ENCODE assay signal across 17 cellular contexts in genomic region chr5:39175273-39175955, GRCh38. TPM values are rescaled to one million over a fixed set of nuclear protein-coding genes. Genes with fewer than 3 reads are reported as not detected.
DNase-seq lines count a peak whose midpoint lies in the region; ATAC-seq, FAIRE-seq and TF ChIP-seq lines count a peak whose summit lies in the region.
"Had no signal": no experiment of that assay in that cellular context is flagged by ENCODE, and none has a peak within 500 bp of the region (broad histone marks: within the 10 kb centered on the region; RNA-seq: fewer than 3 reads in every experiment).

No MANE protein-coding gene starts in this region.

- H3K14ac ChIP-seq in H1 (ENCODE audit: insufficient read length) = no peak overlapping the region

- H3K27ac ChIP-seq in H1 (ENCODE audit: low read depth, low read length) (no peak overlapping the region), skin epidermis (peak overlapping the region in 11 of 21 experiments; percentile 0 to 87 (median 60))

- no peak for TF ChIP-seq EP300 in H1 (IDR thresholded peaks at IDR 0.05; ENCODE audit: borderline replicate concordance in 1 of 2, low read depth in 2 of 2, low read length in 2 of 2)

- POLR2A ChIA-PET in activated B cell treated with CpG ODN at 0.5 μM for 24 hours (lab: Charles Lee) = interaction anchor here (0.6 kb wide), 3 partner anchors 24 to 204 kb away, joined by 3 to 7 read pairs (median 3); no protein-coding TSS in a partner anchor
- POLR2A ChIA-PET in H1 (lab: Charles Lee; ENCODE audit: partially characterized antibody) = no interaction called here

- H2BK12ac ChIP-seq in H1 (ENCODE audit: low read depth, low read length) = no peak overlapping the region

- CTCF ChIA-PET in activated B cell treated with CpG ODN at 0.5 μM for 24 hours (lab: Charles Lee) = interaction anchor here (1.0 kb wide), 1 partner anchor 94 kb away, joined by 3 read pairs; no protein-coding TSS in a partner anchor
- CTCF ChIA-PET in H1 (lab: Charles Lee; ENCODE audit: partially characterized antibody) = interaction anchor here (0.6 to 1.6 kb wide), 4 partner anchors 10 to 59 kb away, joined by 3 to 4 read pairs (median 4); no protein-coding TSS in a partner anchor

- no peak for FAIRE-seq in H1 (lab: Jason Lieb, UNC)
- FAIRE-seq: A204.1, colon had no signal

- no peak overlapping the region for H2BK20ac ChIP-seq in H1 (ENCODE audit: low read length)

- intact Hi-C loops in activated B cell treated with CpG ODN at 0.5 μM for 24 hours (cut with micrococcal nuclease) = no loop called here

- no peaks in the 10 kb centered on the region for H4K20me1 ChIP-seq in H1 (replicated peaks in 1 of 2; ENCODE audit: control insufficient read depth in 1 of 2, insufficient read depth in 2 of 2, low read length in 2 of 2)

- H3K4me2 ChIP-seq in H1 (ENCODE audit: insufficient read depth in 1 of 2, low read depth in 2 of 2, low read length in 2 of 2) = no peak overlapping the region

- TF ChIP-seq CTCF in activated B cell treated with CpG ODN at 0.5 μM for 24 hours (IDR thresholded peaks at IDR 0.05) (no peak), H1 (IDR thresholded peaks at IDR 0.05; ENCODE audit: control extremely low read depth in 1 of 3, insufficient read depth in 1 of 3, low read depth in 1 of 3, low read length in 3 of 3) (no peak), GM13976 (IDR thresholded peaks at IDR 0.05; ENCODE audit: borderline replicate concordance, control extremely low read depth, extremely low read depth, insufficient read depth, missing control alignments) (no peak)

- no peak overlapping the region for H2AK5ac ChIP-seq in H1 (ENCODE audit: low read depth, low read length)

- no peak overlapping the region for H3K4me3 Mint-ChIP-seq in activated B cell treated with CpG ODN at 0.5 μM for 24 hours

- peak overlapping the region; percentile 81 for H2AFZ ChIP-seq in H1 (ENCODE audit: low read length)

- peak; percentile 68 for ATAC-seq in activated B cell treated with CpG ODN at 0.5 μM for 24 hours (ENCODE audit: low read depth)
- no peak for ATAC-seq in GM18505 (IDR thresholded peaks at IDR 0.05; ENCODE audit: unreplicated experiment)
- no peak for ATAC-seq in HG03521 (IDR thresholded peaks at IDR 0.05; ENCODE audit: unreplicated experiment)

- TF ChIP-seq RAD21 in H1 (IDR thresholded peaks at IDR 0.05 in 1 of 2, conservative IDR thresholded peaks at IDR 0.05 in 1 of 2; ENCODE audit: low read depth in 2 of 2, low read length in 2 of 2) = no peak

- H3K4me3 ChIP-seq in H1 (ENCODE audit: extremely low read depth in 1 of 4, insufficient read depth in 2 of 4, low read depth in 3 of 4, low read length in 4 of 4) (no peak overlapping the region), skin epidermis (no peak overlapping the region)

- in situ Hi-C loops in GM13976 (cut with MboI; ENCODE audit: low sequenced_read_pairs, unreplicated experiment) = no loop called here

- no peaks in the 10 kb centered on the region; a peak in 1 of 7 replicates for H3K4me1 ChIP-seq in H1 (replicated peaks in 1 of 4; ENCODE audit: control insufficient read depth in 3 of 4, insufficient read depth in 4 of 4, low read length in 3 of 4)

- TF ChIP-seq POLR2A in H1 (IDR thresholded peaks at IDR 0.05; ENCODE audit: control extremely low read depth in 1 of 2, low read depth in 2 of 2, low read length in 2 of 2) (no peak), GM18505 (IDR thresholded peaks at IDR 0.05; ENCODE audit: borderline replicate concordance, extremely low read depth, insufficient read depth, insufficient read length) (no peak)

- H3K27ac Mint-ChIP-seq in activated B cell treated with CpG ODN at 0.5 μM for 24 hours = peak overlapping the region; percentile 24

- H3K27me3 Mint-ChIP-seq in activated B cell treated with CpG ODN at 0.5 μM for 24 hours = no peaks in the 10 kb centered on the region

- no peak overlapping the region for H4K5ac ChIP-seq in H1 (ENCODE audit: insufficient read length, low read depth, low read length)

- no peaks in the 10 kb centered on the region for H3K36me3 Mint-ChIP-seq in activated B cell treated with CpG ODN at 0.5 μM for 24 hours (ENCODE audit: low read depth)

- peaks cover 5% of the 10 kb centered on the region for H3K9me3 Mint-ChIP-seq in activated B cell treated with CpG ODN at 0.5 μM for 24 hours

- H3K23me2 ChIP-seq in H1 (ENCODE audit: low read depth, low read length) = no peaks in the 10 kb centered on the region

- no peak overlapping the region for H3K23ac ChIP-seq in H1 (ENCODE audit: insufficient read length)

- H3K4ac ChIP-seq in H1 (replicated peaks; ENCODE audit: insufficient read length, low read depth, low read length) = no peak overlapping the region

- H3K9me3 ChIP-seq in H1 (ENCODE audit: insufficient read depth in 2 of 2, low read depth in 1 of 2, low read length in 1 of 2) = no peaks in the 10 kb centered on the region

- no peak overlapping the region for H3K18ac ChIP-seq in H1 (ENCODE audit: extremely low read depth, low read length)

- H3K79me2 ChIP-seq in H1 (ENCODE audit: control insufficient read depth in 1 of 2, insufficient read depth in 2 of 2, low read length in 2 of 2) = no peaks in the 10 kb centered on the region

- H2BK15ac ChIP-seq in H1 (ENCODE audit: low read length) = no peak overlapping the region

- 92% methylated on average over 5 of the region's 5 CpGs; no CpG with 5 or more reads in 1 of the 2 experiments for WGBS in H1 (ENCODE audit: extremely low coverage in 1 of 2, insufficient coverage in 1 of 2, insufficient read length in 1 of 2, insufficient replicate concordance in 2 of 2, low coverage in 1 of 2, low lambda C conversion rate in 2 of 2, missing lambda C conversion rate in 1 of 2), 2 experiments

- no peak overlapping the region for H4K8ac ChIP-seq in H1 (ENCODE audit: extremely low read depth, insufficient read depth, low read length)

- no peak overlapping the region for H3K9ac ChIP-seq in H1 (replicated peaks in 1 of 4; ENCODE audit: extremely low read depth in 1 of 4, low read depth in 3 of 4, low read length in 3 of 4)

- no peak overlapping the region for H4K91ac ChIP-seq in H1 (replicated peaks; ENCODE audit: insufficient read length, low read length)

- no peaks in the 10 kb centered on the region for H3K79me1 ChIP-seq in H1 (ENCODE audit: low read depth, low read length)

- no peak overlapping the region for H2BK120ac ChIP-seq in H1 (replicated peaks; ENCODE audit: low read depth, low read length)

- no peaks in the 10 kb centered on the region for H3K27me3 ChIP-seq in H1 (replicated peaks in 1 of 4; ENCODE audit: control insufficient read depth in 3 of 4, extremely low read depth in 1 of 4, insufficient read depth in 3 of 4, low read length in 3 of 4)

- H3K56ac ChIP-seq in H1 (replicated peaks; ENCODE audit: insufficient read length, low read depth, low read length) = no peak overlapping the region

- peaks cover 45% of the 10 kb centered on the region for H3K4me1 Mint-ChIP-seq in activated B cell treated with CpG ODN at 0.5 μM for 24 hours

- DNase-seq in activated CD4-positive, alpha-beta T cell treated with anti-CD3 and anti-CD28 coated beads for 4 hours = peak; percentile 47 to 50
- no peak for DNase-seq in activated CD4-positive, alpha-beta T cell treated with anti-CD3 and anti-CD28 coated beads, Interleukin-2, amount 50 U/mL, for 1 hour
- DNase-seq in activated B cell treated with CpG ODN at 0.5 μM for 24 hours (no peak), H1 (ENCODE audit: low read depth in 1 of 2, low spot score in 2 of 2) (no peak), GM13976 (ENCODE audit: low spot score) (no peak)
- DNase-seq: activated gamma-delta T cell treated with Interleukin-2 at 50 U/mL for 16 hours, DMS 273 treated with DMSO at 0.1 percent for 48 hours, foreskin melanocyte, Kasumi-1, NCI-H2171, OCI-M1, T1000 had no signal

- H2BK5ac ChIP-seq in H1 (ENCODE audit: low read depth, low read length) = no peak overlapping the region

- no peaks in the 10 kb centered on the region for H3K36me3 ChIP-seq in H1 (ENCODE audit: control insufficient read depth in 2 of 4, insufficient read depth in 4 of 4, low read length in 3 of 4)

TF ChIP-seq in H1, 55 proteins besides CTCF, POLR2A, EP300 and RAD21:
- TF ChIP-seq KDM1A (IDR thresholded peaks at IDR 0.05; ENCODE audit: borderline replicate concordance, low read length) (no peak), CREB1 (IDR thresholded peaks at IDR 0.05) (no peak), CHD1 (IDR thresholded peaks at IDR 0.05; ENCODE audit: low read depth, low read length) (no peak), SP1 (IDR thresholded peaks at IDR 0.05; ENCODE audit: low read depth, low read length) (peak; percentile 64), CBX8 (IDR thresholded peaks at IDR 0.05; ENCODE audit: borderline replicate concordance, low read depth, low read length) (no peak)

RNA-seq across cellular contexts. Expression of gene FYB1, which starts 43.9 kb away (rescaled TPM):
- 0.55 and 0.56 TPM in 2 replicates for total RNA-seq in activated B cell treated with CpG ODN at 0.5 μM for 24 hours
- not detected in 2 replicates for total RNA-seq in H1 (2021; fragmentation: NEBNext Ultra II Directional; extraction: Animal tissue kit (Norgen Biotek cat#: 25700))
- polyA plus RNA-seq in H1 (2011; rRNA removed) = not detected in 2 replicates
- not detected for polyA plus RNA-seq in H1 (2011; cell fraction: cytosol; rRNA removed)
- not detected for polyA plus RNA-seq in H1 (2011; cell fraction: nucleus; rRNA removed)
- not detected in 4 replicates for polyA plus RNA-seq in H1 (2012, experiment 1 of 2)
- polyA plus RNA-seq in H1 (2012, experiment 2 of 2) = not detected
- not detected for polyA plus RNA-seq in H1 (2013, experiment 1 of 2)
- not detected for polyA plus RNA-seq in H1 (2013, experiment 2 of 2)
- not detected in 2 replicates for polyA minus RNA-seq in H1 (2011; rRNA and poly(A)+ RNA removed)
- not detected for polyA minus RNA-seq in H1 (2011; cell fraction: cytosol; rRNA and poly(A)+ RNA removed)
- not detected for polyA minus RNA-seq in H1 (2011; cell fraction: nucleus; rRNA and poly(A)+ RNA removed)

Comparison
In these comparisons a context has a peak if more than half of its experiments do, and no peak if none do; other contexts are left out.
1. DNase-seq: peak in activated CD4-positive, alpha-beta T cell treated with anti-CD3 and anti-CD28 coated beads for 4 hours (2 of 2); none in activated CD4-positive, alpha-beta T cell treated with anti-CD3 and anti-CD28 coated beads, Interleukin-2, amount 50 U/mL, for 1 hour (single experiment), activated B cell treated with CpG ODN at 0.5 μM for 24 hours (single experiment), H1 (0 of 2) and GM13976 (single experiment).